1 cellular context compared by ENCODE assay signal in genomic region chr10:11608159-11608966, GRCh38.
TF ChIP-seq lines count a peak whose summit lies in the region.

No MANE protein-coding gene starts in this region.

TF ChIP-seq in GM23338, 12 proteins besides CTCF, POLR2A, EP300 and RAD21 (continued from another document):
- TF ChIP-seq REST (IDR thresholded peaks at IDR 0.05; ENCODE audit: unreplicated experiment) (no peak), STAT1 (IDR thresholded peaks at IDR 0.05; ENCODE audit: unreplicated experiment) (no peak), ETS1 (IDR thresholded peaks at IDR 0.05) (no peak), ZNF462 (CRISPR knock-in tag; IDR thresholded peaks at IDR 0.05) (no peak), POLR2AphosphoS5 (IDR thresholded peaks at IDR 0.05; ENCODE audit: low read depth) (no peak), ZNF331 (CRISPR knock-in tag; IDR thresholded peaks at IDR 0.05; ENCODE audit: low read depth) (no peak), JUNB (IDR thresholded peaks at IDR 0.05; ENCODE audit: unreplicated experiment) (no peak), ZNF114 (CRISPR knock-in tag; IDR thresholded peaks at IDR 0.05) (no peak), CREB1 (CRISPR knock-in tag; IDR thresholded peaks at IDR 0.05; ENCODE audit: low read depth) (no peak), NANOG (IDR thresholded peaks at IDR 0.05; ENCODE audit: borderline replicate concordance) (no peak), EZH2 (IDR thresholded peaks at IDR 0.05; ENCODE audit: low read depth, unreplicated experiment) (no peak)
TF ChIP-seq in GM23338: peak in this region for 0.
